ENCODE assay signal across 11 cellular contexts in the genomic region with DNA sequence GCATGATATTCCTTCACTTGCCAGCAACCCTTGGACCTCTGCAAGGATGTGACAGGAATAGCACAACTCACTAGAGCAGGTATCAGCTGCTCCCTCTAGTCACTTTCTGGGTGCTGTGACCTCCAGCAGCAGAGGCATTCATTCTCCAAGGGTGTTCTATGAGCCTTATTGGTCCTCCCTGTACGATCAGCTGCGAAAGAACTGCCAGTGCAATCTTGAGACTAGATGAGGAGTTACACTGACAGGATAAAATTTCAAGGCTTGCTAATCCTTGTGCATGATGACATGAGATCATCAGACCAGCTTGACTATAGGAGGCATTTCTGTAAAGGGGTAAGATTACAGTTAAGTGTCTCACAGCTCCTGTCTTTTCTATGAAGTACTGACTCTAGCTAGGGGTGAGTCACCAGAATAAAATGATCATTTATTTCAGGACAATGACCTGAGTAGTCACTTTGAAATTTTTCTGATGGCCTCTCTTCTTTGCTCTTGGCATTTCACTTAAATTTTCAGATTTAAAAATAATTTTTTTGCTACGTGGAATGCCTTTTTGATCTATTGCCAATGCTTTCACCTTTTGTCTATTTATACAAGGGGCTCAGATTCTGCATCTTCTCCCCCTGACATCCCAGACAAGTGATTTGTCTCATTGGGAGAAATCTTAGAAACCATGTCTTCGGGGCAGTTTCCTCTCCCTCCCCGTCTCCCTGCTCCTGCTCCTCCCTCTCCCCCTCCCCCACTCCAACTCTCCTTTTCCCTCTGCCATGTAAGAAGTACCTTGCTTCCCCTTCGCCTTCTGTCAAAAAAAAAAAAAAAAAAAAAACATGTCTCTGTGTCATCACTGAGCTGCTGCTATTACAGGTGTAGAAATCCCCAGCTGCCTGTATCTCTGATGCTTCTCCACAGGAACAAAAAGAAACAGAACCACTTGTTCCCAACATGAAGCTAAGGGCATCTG. TPM values are rescaled to one million over a fixed set of nuclear protein-coding genes. Genes with fewer than 3 reads are reported as not detected.
DNase-seq lines count a peak whose midpoint lies in the region; ATAC-seq and TF ChIP-seq lines count a peak whose summit lies in the region.
"Had no signal": no experiment of that assay in that cellular context is flagged by ENCODE, and none has a peak within 500 bp of the region (broad histone marks: within the 10 kb centered on the region; RNA-seq: fewer than 3 reads in every experiment).

No MANE protein-coding gene starts in this region.

- H3K9me3 Mint-ChIP-seq in GM23338 (no peaks in the 10 kb centered on the region), progenitor cell of endocrine pancreas (ENCODE audit: low read depth) (no peaks in the 10 kb centered on the region)
- H3K9me3 Mint-ChIP-seq: activated CD4-positive, alpha-beta memory T cell treated with anti-CD3 and anti-CD28 coated beads, Interleukin-2, amount 10 ng/mL, durations not matched to agents 7 days and 5 days; stimulated activated effector memory CD8-positive, alpha-beta T cell treated with anti-CD3 and anti-CD28 coated beads, Interleukin-12 subunit alpha, Interleukin-12 subunit beta, amount 100 ng/mL, for 72 hours had no signal

- H3K27ac Mint-ChIP-seq in GM23338 (no peak overlapping the region), progenitor cell of endocrine pancreas (peak overlapping the region; percentile 56)
- H3K27ac Mint-ChIP-seq: activated CD4-positive, alpha-beta memory T cell treated with anti-CD3 and anti-CD28 coated beads, Interleukin-2, amount 10 ng/mL, durations not matched to agents 7 days and 5 days; stimulated activated effector memory CD8-positive, alpha-beta T cell treated with anti-CD3 and anti-CD28 coated beads, Interleukin-12 subunit alpha, Interleukin-12 subunit beta, amount 100 ng/mL, for 72 hours had no signal

- H3K9me2 ChIP-seq in GM23338 (ENCODE audit: insufficient read depth) (no peaks in the 10 kb centered on the region), PC-9 (ENCODE audit: insufficient read depth) (0 out of 2 replicates have a peak, but pooled peaks cover 4% of the 10 kb centered on the region)

- H3K79me2 ChIP-seq in GM23338 (replicated peaks; ENCODE audit: insufficient read depth) (no peaks in the 10 kb centered on the region), PC-9 (ENCODE audit: low read depth) (no peaks in the 10 kb centered on the region)
- H3K79me2 ChIP-seq: parathyroid adenoma had no signal

- H2AFZ ChIP-seq in GM23338 (no peak overlapping the region), PC-9 (no peak overlapping the region)
- H2AFZ ChIP-seq: parathyroid adenoma had no signal

- intact Hi-C loops in PC-9 (cut with micrococcal nuclease; ENCODE audit: unreplicated experiment): loop anchor here (10.0 kb wide), 1 partner anchor 209 kb away; a partner anchor contains a TSS

- ATAC-seq in GM23338: peak; percentile 44; the same call in 2 of the 3 replicates
- no peak for ATAC-seq in HG02571 (IDR thresholded peaks at IDR 0.05; ENCODE audit: unreplicated experiment)
- no peak for ATAC-seq in GM18520 (IDR thresholded peaks at IDR 0.05; ENCODE audit: unreplicated experiment)
- ATAC-seq: stimulated activated effector memory CD8-positive, alpha-beta T cell treated with anti-CD3 and anti-CD28 coated beads, Interleukin-12 subunit alpha, Interleukin-12 subunit beta, amount 100 ng/mL, for 72 hours had no signal

- H3F3A ChIP-seq in GM23338 (replicated peaks; ENCODE audit: low read depth) (no peaks in the 10 kb centered on the region), PC-9 (ENCODE audit: insufficient read depth, low read depth) (peaks cover 33% of the 10 kb centered on the region)

- H3K36me3 ChIP-seq in GM23338 (ENCODE audit: insufficient read depth): peaks cover 9% of the 10 kb centered on the region; the same call in 1 of the 2 replicates
- H3K36me3 ChIP-seq in PC-9 (ENCODE audit: low read depth): peaks cover 31% of the 10 kb centered on the region

- H3K27me3 Mint-ChIP-seq in GM23338 (ENCODE audit: insufficient read depth, low read depth, poor library complexity) (peaks cover 2% of the 10 kb centered on the region), progenitor cell of endocrine pancreas (no peaks in the 10 kb centered on the region)
- H3K27me3 Mint-ChIP-seq: activated CD4-positive, alpha-beta memory T cell treated with anti-CD3 and anti-CD28 coated beads, Interleukin-2, amount 10 ng/mL, durations not matched to agents 7 days and 5 days had no signal

- peaks cover 8% of the 10 kb centered on the region; the same call in 1 of the 2 replicates for H3K4me1 ChIP-seq in GM23338 (ENCODE audit: insufficient read depth)
- H3K4me1 ChIP-seq in PC-9 (replicated peaks; ENCODE audit: insufficient read depth): peaks cover 20% of the 10 kb centered on the region
- H3K4me1 ChIP-seq: parathyroid adenoma had no signal

- CTCF ChIA-PET in PC-9 (lab: Charles Lee): interaction anchor here (0.7 kb wide), 1 partner anchor 50 kb away, joined by 13 read pairs; no protein-coding TSS in a partner anchor

- H3K4me1 Mint-ChIP-seq in GM23338: peaks cover 14% of the 10 kb centered on the region
- peaks cover 2% of the 10 kb centered on the region for H3K4me1 Mint-ChIP-seq in progenitor cell of endocrine pancreas (ENCODE audit: low read depth)
- H3K4me1 Mint-ChIP-seq: stimulated activated effector memory CD8-positive, alpha-beta T cell treated with anti-CD3 and anti-CD28 coated beads, Interleukin-12 subunit alpha, Interleukin-12 subunit beta, amount 100 ng/mL, for 72 hours had no signal

- H3K4me2 ChIP-seq in GM23338 (no peak overlapping the region), PC-9 (peak overlapping the region; percentile 8)

- no TSS peak for BruUV-seq in PC-9 (replicated peaks; lab: Mats Ljungman, UMichigan)

- H3K27me3 ChIP-seq in GM23338 (ENCODE audit: insufficient read depth) (no peaks in the 10 kb centered on the region), PC-9 (ENCODE audit: insufficient read depth, low read depth) (no peaks in the 10 kb centered on the region)

- DNase-seq in GM23338 (ENCODE audit: low spot score) (no peak), PC-9 (peak; percentile 39 to 83), fibroblast of peridontal ligament (ENCODE audit: extremely low read depth) (peak; percentile 81), progenitor cell of endocrine pancreas (ENCODE audit: low spot score, unreplicated experiment) (no peak), globus pallidus (ENCODE audit: low spot score) (no peak)
- DNase-seq in activated naive CD4-positive, alpha-beta T cell treated with Interleukin-2 at 50 U/mL for 16 hours: no peak
- DNase-seq: activated CD4-positive, alpha-beta memory T cell treated with anti-CD3 and anti-CD28 coated beads, Interleukin-2, amount 10 ng/mL, durations not matched to agents 7 days and 5 days had no signal

- H3K36me3 Mint-ChIP-seq in GM23338 (ENCODE audit: low read depth): peaks cover 16% of the 10 kb centered on the region; the same call in 1 of the 3 replicates
- H3K36me3 Mint-ChIP-seq in progenitor cell of endocrine pancreas (ENCODE audit: insufficient read depth): peaks cover 31% of the 10 kb centered on the region
- H3K36me3 Mint-ChIP-seq: stimulated activated effector memory CD8-positive, alpha-beta T cell treated with anti-CD3 and anti-CD28 coated beads, Interleukin-12 subunit alpha, Interleukin-12 subunit beta, amount 100 ng/mL, for 72 hours had no signal

- no peak overlapping the region for H3K4me3 Mint-ChIP-seq in GM23338
- no peak overlapping the region for H3K4me3 Mint-ChIP-seq in progenitor cell of endocrine pancreas (ENCODE audit: low read depth)
- H3K4me3 Mint-ChIP-seq: activated CD4-positive, alpha-beta memory T cell treated with anti-CD3 and anti-CD28 coated beads, Interleukin-2, amount 10 ng/mL, durations not matched to agents 7 days and 5 days; stimulated activated effector memory CD8-positive, alpha-beta T cell treated with anti-CD3 and anti-CD28 coated beads, Interleukin-12 subunit alpha, Interleukin-12 subunit beta, amount 100 ng/mL, for 72 hours had no signal

- no peak overlapping the region for H3K4me3 ChIP-seq in GM23338
- no peak overlapping the region for H3K4me3 ChIP-seq in PC-9

- no peaks in the 10 kb centered on the region for H3K9me3 ChIP-seq in PC-9 (ENCODE audit: insufficient read depth, low read depth)

- POLR2A ChIA-PET in PC-9 (lab: Charles Lee; ENCODE audit: unreplicated experiment): interaction anchor here (0.6 kb wide), 1 partner anchor 9 kb away, joined by 12 read pairs; no protein-coding TSS in a partner anchor

- H4K20me1 ChIP-seq in GM23338 (replicated peaks; ENCODE audit: insufficient read depth): no peaks in the 10 kb centered on the region
- H4K20me1 ChIP-seq in PC-9 (ENCODE audit: insufficient read depth): peaks cover 3% of the 10 kb centered on the region; the same call in 1 of the 2 replicates

- no peak for TF ChIP-seq CTCF in GM23338 (conservative IDR thresholded peaks at IDR 0.05; ENCODE audit: low read depth in 2 of 2)
- no peak for TF ChIP-seq CTCF in PC-9 (conservative IDR thresholded peaks at IDR 0.05)
- no peak for TF ChIP-seq CTCF in progenitor cell of endocrine pancreas (IDR thresholded peaks at IDR 0.05; ENCODE audit: unreplicated experiment)

- H3K27ac ChIP-seq in GM23338 (ENCODE audit: low read depth) (peak overlapping the region; percentile 42; the same call in 1 of the 2 replicates), PC-9 (peak overlapping the region; percentile 33)
- H3K27ac ChIP-seq: parathyroid adenoma had no signal

TF ChIP-seq in GM23338, 12 proteins besides CTCF, POLR2A, EP300 and RAD21 (continues in another document):
- no peak for TF ChIP-seq EZH2 (IDR thresholded peaks at IDR 0.05; ENCODE audit: low read depth, unreplicated experiment)
- TF ChIP-seq JUNB (IDR thresholded peaks at IDR 0.05; ENCODE audit: unreplicated experiment): no peak
- TF ChIP-seq ZNF331 (CRISPR knock-in tag; IDR thresholded peaks at IDR 0.05; ENCODE audit: low read depth): no peak
- TF ChIP-seq EZH2phosphoT487 (IDR thresholded peaks at IDR 0.05; ENCODE audit: unreplicated experiment): no peak
- TF ChIP-seq ZNF114 (CRISPR knock-in tag; IDR thresholded peaks at IDR 0.05): no peak
- no peak for TF ChIP-seq POLR2AphosphoS5 (IDR thresholded peaks at IDR 0.05; ENCODE audit: low read depth)

RNA-seq across cellular contexts. Expression of a gene that starts 49.2 kb away (rescaled TPM):
- total RNA-seq in GM23338 (2014; rRNA removed; shearing (Covaris generic)): 0.52 and 1.0 TPM in 2 replicates
- polyA plus RNA-seq in GM23338 (2016; fragmentation: Nextera tagmentation; extraction: Ambion mirVana): 1.2 and 1.5 TPM in 2 replicates
- 0.15 TPM in 2 replicates for total RNA-seq in PC-9 (2021)
- 38.2 and 45.5 TPM in 2 replicates for total RNA-seq in progenitor cell of endocrine pancreas
- total RNA-seq: activated CD4-positive, alpha-beta memory T cell treated with anti-CD3 and anti-CD28 coated beads, Interleukin-2, amount 10 ng/mL, durations not matched to agents 7 days and 5 days had no signal

Comparison
In these comparisons a context has a peak if more than half of its experiments do, and no peak if none do; other contexts are left out.
1. DNase-seq: peak in PC-9 (2 of 2) and fibroblast of peridontal ligament (single experiment); none in GM23338 (single experiment), progenitor cell of endocrine pancreas (single experiment), globus pallidus (single experiment) and activated naive CD4-positive, alpha-beta T cell treated with Interleukin-2 at 50 U/mL for 16 hours (single experiment).
2. RNA of a gene that starts 49.2 kb away (total RNA-seq): 38.2 to 45.5 TPM in progenitor cell of endocrine pancreas; 0.52 to 1.0 TPM in GM23338 and 0.15 TPM in PC-9; every median in the first group is over 10 times any median in the second.